ENCODE assay signal across 24 cellular contexts in the genomic region with DNA sequence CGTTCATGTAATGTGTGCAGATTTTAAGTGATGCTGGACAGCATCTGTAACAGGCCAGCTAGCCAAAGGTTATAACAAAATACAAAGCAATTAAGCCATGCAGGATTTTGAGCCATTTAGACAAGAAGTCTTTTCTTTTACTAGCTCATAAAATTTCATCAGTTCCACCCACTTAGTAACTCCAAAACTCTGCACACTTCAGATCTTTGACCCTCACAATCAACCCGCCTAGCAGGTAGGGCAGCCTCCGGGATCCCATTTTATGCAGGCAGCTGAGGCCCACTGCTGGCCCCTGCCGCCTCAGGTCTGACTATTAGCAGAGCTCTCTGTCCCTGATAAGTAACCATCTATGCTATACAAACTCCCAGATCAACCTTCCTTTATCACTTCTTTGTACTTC. TPM values are rescaled to one million over a fixed set of nuclear protein-coding genes. Genes with fewer than 3 reads are reported as not detected.
DNase-seq lines count a peak whose midpoint lies in the region; ATAC-seq and TF ChIP-seq lines count a peak whose summit lies in the region.
"Had no signal": no experiment of that assay in that cellular context is flagged by ENCODE, and none has a peak within 500 bp of the region (broad histone marks: within the 10 kb centered on the region; RNA-seq: fewer than 3 reads in every experiment).

No MANE protein-coding gene starts in this region.

- H3K4me1 ChIP-seq in hepatocyte (ENCODE audit: insufficient read depth): peaks cover 32% of the 10 kb centered on the region

- H3K9me3 Mint-ChIP-seq in activated CD4-positive, alpha-beta T cell treated with anti-CD3 and anti-CD28 coated beads, Interleukin-2, amount 10 ng/mL, durations not matched to agents 24 days and 14 days: no peaks in the 10 kb centered on the region
- H3K9me3 Mint-ChIP-seq in progenitor cell of endocrine pancreas (ENCODE audit: low read depth): no peaks in the 10 kb centered on the region
- H3K9me3 Mint-ChIP-seq: stimulated activated naive CD8-positive, alpha-beta T cell treated with anti-CD3 and anti-CD28 coated beads, Interleukin-15, Interleukin-2, amounts not matched to agents 100 ng/mL and 50 ng/mL, for 24 hours had no signal

- H3K36me3 Mint-ChIP-seq in activated CD4-positive, alpha-beta T cell treated with anti-CD3 and anti-CD28 coated beads, Interleukin-2, amount 10 ng/mL, durations not matched to agents 24 days and 14 days (ENCODE audit: low read depth): peaks cover 75% of the 10 kb centered on the region
- H3K36me3 Mint-ChIP-seq in progenitor cell of endocrine pancreas (ENCODE audit: insufficient read depth): peaks cover 31% of the 10 kb centered on the region

- H3K4me2 ChIP-seq in hepatocyte: no peak overlapping the region

- peak overlapping the region; percentile 30 for H3K27ac ChIP-seq in hepatocyte
- H3K27ac ChIP-seq: heart left ventricle, HL-60, spleen, tibial artery had no signal

- H4K20me1 ChIP-seq in hepatocyte (ENCODE audit: insufficient read depth, poor library complexity, severe bottlenecking): peaks cover 8% of the 10 kb centered on the region

- H3K27ac Mint-ChIP-seq in activated CD4-positive, alpha-beta T cell treated with anti-CD3 and anti-CD28 coated beads, Interleukin-2, amount 10 ng/mL, durations not matched to agents 24 days and 14 days: peak overlapping the region; percentile 34
- peak overlapping the region; percentile 90 for H3K27ac Mint-ChIP-seq in progenitor cell of endocrine pancreas
- H3K27ac Mint-ChIP-seq: B cell; stimulated activated naive CD8-positive, alpha-beta T cell treated with anti-CD3 and anti-CD28 coated beads, Interleukin-15, Interleukin-2, amounts not matched to agents 100 ng/mL and 50 ng/mL, for 24 hours had no signal

- H3K9me3 ChIP-seq in hepatocyte (ENCODE audit: low read depth): no peaks in the 10 kb centered on the region
- H3K9me3 ChIP-seq: heart left ventricle, spleen, tibial artery had no signal

- no peaks in the 10 kb centered on the region for H3K27me3 ChIP-seq in hepatocyte
- H3K27me3 ChIP-seq: heart left ventricle, spleen, tibial artery had no signal

- no peak overlapping the region for H2AFZ ChIP-seq in hepatocyte

- peaks cover 40% of the 10 kb centered on the region for H3K4me1 Mint-ChIP-seq in activated CD4-positive, alpha-beta T cell treated with anti-CD3 and anti-CD28 coated beads, Interleukin-2, amount 10 ng/mL, durations not matched to agents 24 days and 14 days
- peaks cover 42% of the 10 kb centered on the region for H3K4me1 Mint-ChIP-seq in progenitor cell of endocrine pancreas (ENCODE audit: low read depth)

- no peaks in the 10 kb centered on the region for H3K27me3 Mint-ChIP-seq in activated CD4-positive, alpha-beta T cell treated with anti-CD3 and anti-CD28 coated beads, Interleukin-2, amount 10 ng/mL, durations not matched to agents 24 days and 14 days
- no peaks in the 10 kb centered on the region for H3K27me3 Mint-ChIP-seq in progenitor cell of endocrine pancreas
- H3K27me3 Mint-ChIP-seq: B cell; stimulated activated naive CD8-positive, alpha-beta T cell treated with anti-CD3 and anti-CD28 coated beads, Interleukin-15, Interleukin-2, amounts not matched to agents 100 ng/mL and 50 ng/mL, for 24 hours had no signal

- H3K4me3 ChIP-seq in hepatocyte: no peak overlapping the region
- H3K4me3 ChIP-seq: heart left ventricle, spleen, tibial artery had no signal

- no peak overlapping the region for H3K4me3 Mint-ChIP-seq in activated CD4-positive, alpha-beta T cell treated with anti-CD3 and anti-CD28 coated beads, Interleukin-2, amount 10 ng/mL, durations not matched to agents 24 days and 14 days
- no peak overlapping the region for H3K4me3 Mint-ChIP-seq in progenitor cell of endocrine pancreas (ENCODE audit: low read depth)
- H3K4me3 Mint-ChIP-seq: B cell; stimulated activated naive CD8-positive, alpha-beta T cell treated with anti-CD3 and anti-CD28 coated beads, Interleukin-15, Interleukin-2, amounts not matched to agents 100 ng/mL and 50 ng/mL, for 24 hours had no signal

- WGBS in hepatocyte (ENCODE audit: low lambda C conversion rate, missing lambda C conversion rate): 44% methylated on average over 4 of the region's 4 CpGs

- intact Hi-C loops in activated CD4-positive, alpha-beta T cell treated with anti-CD3 and anti-CD28 coated beads, Interleukin-2, amount 10 ng/mL, durations not matched to agents 24 days and 14 days (cut with micrococcal nuclease): no loop called here

- no peaks in the 10 kb centered on the region for H3K36me3 ChIP-seq in hepatocyte (replicated peaks; ENCODE audit: insufficient read depth, low read depth)

- H3K79me2 ChIP-seq in hepatocyte: peaks cover 92% of the 10 kb centered on the region

- ATAC-seq in HG03196 (IDR thresholded peaks at IDR 0.05; ENCODE audit: unreplicated experiment): no peak
- ATAC-seq: heart left ventricle, left ventricle myocardium superior had no signal

- DNase-seq in activated CD4-positive, alpha-beta T cell treated with anti-CD3 and anti-CD28 coated beads, Interleukin-2, amount 10 ng/mL, durations not matched to agents 24 days and 14 days: no peak
- DNase-seq in activated CD4-positive, alpha-beta T cell treated with anti-CD3 and anti-CD28 coated beads, Interleukin-2, amount 50 U/mL, for 48 hours: no peak
- DNase-seq in HuH-7 (ENCODE audit: low spot score) (peak; percentile 67), hepatocyte (ENCODE audit: low spot score) (peak; percentile 52), progenitor cell of endocrine pancreas (ENCODE audit: low spot score, unreplicated experiment) (no peak), DMS79 (lab: John Stamatoyannopoulos, UW) (no peak)
- no peak for DNase-seq in activated CD4-positive, alpha-beta T cell treated with anti-CD3 and anti-CD28 coated beads for 4 hours
- DNase-seq: activated CD4-positive, alpha-beta T cell treated with anti-CD3 and anti-CD28 coated beads for 48 hours; activated naive CD4-positive, alpha-beta T cell; amygdala; dermis blood vessel endothelial cell; heart left ventricle; left ventricle myocardium superior; NCI-H1417 treated with DMSO at 0.1 percent for 48 hours; NCI-H446 treated with DMSO at 0.1 percent for 48 hours; nucleus accumbens; Right ventricle myocardium superior; spleen; stimulated activated CD4-positive, alpha-beta T cell treated with anti-CD3 and anti-CD28 coated beads, Interleukin-4, amount 100 ng/mL, for 24 hours; tibial artery had no signal

- H3K9me2 ChIP-seq in hepatocyte (replicated peaks; ENCODE audit: insufficient read depth): no peaks in the 10 kb centered on the region

- no peak for TF ChIP-seq CTCF in hepatocyte (IDR thresholded peaks at IDR 0.05; ENCODE audit: poor library complexity)
- no peak for TF ChIP-seq CTCF in progenitor cell of endocrine pancreas (IDR thresholded peaks at IDR 0.05; ENCODE audit: unreplicated experiment)

RNA-seq across cellular contexts. Expression of a gene that starts 9.2 kb away (rescaled TPM):
- 189 and 195 TPM in 2 replicates for total RNA-seq in activated CD4-positive, alpha-beta T cell treated with anti-CD3 and anti-CD28 coated beads, Interleukin-2, amount 10 ng/mL, durations not matched to agents 24 days and 14 days
- total RNA-seq in hepatocyte: 54.2 and 65.9 TPM in 2 replicates
- polyA plus RNA-seq in hepatocyte: 29.6 and 33.3 TPM in 2 replicates
- 116 and 124 TPM in 2 replicates for total RNA-seq in progenitor cell of endocrine pancreas

Comparison
In these comparisons a context has a peak if more than half of its experiments do, and no peak if none do; other contexts are left out.
1. DNase-seq: peak in HuH-7 (single experiment) and hepatocyte (single experiment); none in activated CD4-positive, alpha-beta T cell treated with anti-CD3 and anti-CD28 coated beads, Interleukin-2, amount 10 ng/mL, durations not matched to agents 24 days and 14 days (single experiment), activated CD4-positive, alpha-beta T cell treated with anti-CD3 and anti-CD28 coated beads, Interleukin-2, amount 50 U/mL, for 48 hours (0 of 2), progenitor cell of endocrine pancreas (single experiment), DMS79 (single experiment) and activated CD4-positive, alpha-beta T cell treated with anti-CD3 and anti-CD28 coated beads for 4 hours (0 of 2).